ENCODE assay signal across 12 cellular contexts in genomic region chr5:179823937-179824744, GRCh38. TPM values are rescaled to one million over a fixed set of nuclear protein-coding genes. Genes with fewer than 3 reads are reported as not detected.
DNase-seq lines count a peak whose midpoint lies in the region; ATAC-seq and TF ChIP-seq lines count a peak whose summit lies in the region.
"Had no signal": no experiment of that assay in that cellular context is flagged by ENCODE, and none has a peak within 500 bp of the region (broad histone marks: within the 10 kb centered on the region; RNA-seq: fewer than 3 reads in every experiment).

No MANE protein-coding gene starts in this region.

- no peaks in the 10 kb centered on the region for H3K27me3 Mint-ChIP-seq in activated T-helper 17 cell treated with anti-CD3 and anti-CD28 coated beads, Interleukin-2, amount 50 U/mL, for 72 hours

- ATAC-seq in activated T-helper 17 cell treated with anti-CD3 and anti-CD28 coated beads, Interleukin-2, amount 50 U/mL, for 72 hours (replicated peaks), result no peak
- ATAC-seq in right lobe of liver (no peak), GM21723 (IDR thresholded peaks at IDR 0.05; ENCODE audit: unreplicated experiment) (no peak)

- H3K36me3 ChIP-seq in right lobe of liver, result peaks cover 0 to 71% (median 45%) of the 10 kb centered on the region in 4 donors

- intact Hi-C loops in right lobe of liver (cut with DNase I), result no loop called here

- H3K27me3 ChIP-seq in right lobe of liver, result no peaks in the 10 kb centered on the region
- H3K27me3 ChIP-seq: BLaER1 treated with 17β-estradiol and CSF1 and Interleukin-3, amounts not matched to agents 10 nM and 100 nM had no signal

- H3K9me3 ChIP-seq in right lobe of liver, result no peaks in the 10 kb centered on the region

- peaks cover 0 to 77% (median 35%) of the 10 kb centered on the region in 4 donors for H3K4me1 ChIP-seq in right lobe of liver

- H3K4me3 ChIP-seq in AG10803 (ENCODE audit: low read length), result 0 out of 2 replicates have a peak overlapping the region, but pooled peaks have one; percentile 7
- H3K4me3 ChIP-seq in right lobe of liver, result peak overlapping the region; percentile 97 to 100 (median 100)

- WGBS in right lobe of liver (ENCODE audit: insufficient coverage, low coverage, low lambda C conversion rate, missing lambda C conversion rate), result 22% methylated on average over 3 of the region's 22 CpGs

- TF ChIP-seq CTCF in AG10803 (conservative IDR thresholded peaks at IDR 0.05; ENCODE audit: low read length) (no peak), right lobe of liver (IDR thresholded peaks at IDR 0.05) (no peak)

- H3K27ac Mint-ChIP-seq in activated T-helper 17 cell treated with anti-CD3 and anti-CD28 coated beads, Interleukin-2, amount 50 U/mL, for 72 hours, result peak overlapping the region; percentile 75

- peak overlapping the region in 1 of 3 donors; percentile 19 for H3K27ac ChIP-seq in right lobe of liver
- H3K27ac ChIP-seq: BLaER1 treated with 17β-estradiol and CSF1 and Interleukin-3, amounts not matched to agents 10 nM and 100 nM had no signal

- H3K9me3 Mint-ChIP-seq in activated T-helper 17 cell treated with anti-CD3 and anti-CD28 coated beads, Interleukin-2, amount 50 U/mL, for 72 hours, result no peaks in the 10 kb centered on the region

- no peak for TF ChIP-seq POLR2A in right lobe of liver (IDR thresholded peaks at IDR 0.05)

- DNase-seq in AG10803 (ENCODE audit: low read depth) (no peak), right lobe of liver (peak in 2 of 3 donors; percentile 18 to 44), mesenteric fat pad (ENCODE audit: low spot score) (no peak), NCI-H1105 (lab: John Stamatoyannopoulos, UW) (no peak)
- DNase-seq: HFFc6, MV-4-11, NCI-H526 treated with DMSO at 0.1 percent for 48 hours, retina, SW 1271 had no signal

- peaks cover 85% of the 10 kb centered on the region for H3K36me3 Mint-ChIP-seq in activated T-helper 17 cell treated with anti-CD3 and anti-CD28 coated beads, Interleukin-2, amount 50 U/mL, for 72 hours (ENCODE audit: low read depth)

- peaks cover 25% of the 10 kb centered on the region for H3K4me1 Mint-ChIP-seq in activated T-helper 17 cell treated with anti-CD3 and anti-CD28 coated beads, Interleukin-2, amount 50 U/mL, for 72 hours

- peak overlapping the region; percentile 32 for H3K4me3 Mint-ChIP-seq in activated T-helper 17 cell treated with anti-CD3 and anti-CD28 coated beads, Interleukin-2, amount 50 U/mL, for 72 hours

RNA-seq across cellular contexts. Expression of gene SQSTM1, which starts 3.4 kb away (rescaled TPM):
- 100 to 1,000 TPM; 130 to 188 TPM for total RNA-seq in activated T-helper 17 cell treated with anti-CD3 and anti-CD28 coated beads, Interleukin-2, amount 50 U/mL, for 72 hours
- total RNA-seq in right lobe of liver (1,000 to 10,000 TPM in 2 of 6 experiments, 100 to 1,000 TPM in 4; 195 to 1,174 (median 649) TPM), mesenteric fat pad (600 TPM)

RNA-seq across cellular contexts. Expression of gene MGAT4B, which starts 17.5 kb away (rescaled TPM):
- total RNA-seq in activated T-helper 17 cell treated with anti-CD3 and anti-CD28 coated beads, Interleukin-2, amount 50 U/mL, for 72 hours, result 10 to 100 TPM; 56.1 to 68.5 TPM
- 100 to 1,000 TPM; 151 to 259 (median 181) TPM for total RNA-seq in right lobe of liver
- total RNA-seq in mesenteric fat pad, result 87.6 TPM

RNA-seq across cellular contexts. Expression of gene LTC4S, which starts 30.4 kb away (rescaled TPM):
- 1 to 10 TPM; 1.3 to 1.4 TPM for total RNA-seq in activated T-helper 17 cell treated with anti-CD3 and anti-CD28 coated beads, Interleukin-2, amount 50 U/mL, for 72 hours
- total RNA-seq in right lobe of liver (1 to 10 TPM in 3 of 6 experiments, under 1 TPM in 2, not detected in 1; 0.73 to 1.7 (median 1.4) TPM), mesenteric fat pad (9.6 TPM)
- total RNA-seq: HFFc6 had no signal

RNA-seq across cellular contexts. Expression of gene MRNIP, which starts 34.5 kb away (rescaled TPM):
- 10 to 100 TPM; 17.4 to 35.2 TPM for total RNA-seq in activated T-helper 17 cell treated with anti-CD3 and anti-CD28 coated beads, Interleukin-2, amount 50 U/mL, for 72 hours
- total RNA-seq in right lobe of liver (10 to 100 TPM in 3 of 6 experiments, 1 to 10 TPM in 3; 4.7 to 14.7 (median 9.0) TPM), mesenteric fat pad (17.3 TPM)

Comparison
In these comparisons a context has a peak if more than half of its experiments do, and no peak if none do; other contexts are left out.
1. DNase-seq: peak in right lobe of liver (2 of 3); none in AG10803 (single experiment), mesenteric fat pad (single experiment) and NCI-H1105 (single experiment).